ENCODE assay signal across 1 cellular context in genomic region chr10:112675560-112676083, GRCh38.
TF ChIP-seq lines count a peak whose summit lies in the region.

No MANE protein-coding gene starts in this region.

TF ChIP-seq in K562, 482 proteins besides CTCF, POLR2A, EP300 and RAD21 (continues in another document):
- peak; percentile 49 for TF ChIP-seq RBM25 (IDR thresholded peaks at IDR 0.05; ENCODE audit: low read depth, low read length, severe bottlenecking)
- peak; percentile 39; the same call in 1 of the 2 replicates for TF ChIP-seq SOX6 (IDR thresholded peaks at IDR 0.05)
- no peak for TF ChIP-seq GABPB2 (CRISPR knock-in tag; conservative IDR thresholded peaks at IDR 0.05)
- TF ChIP-seq, protein P1, sequence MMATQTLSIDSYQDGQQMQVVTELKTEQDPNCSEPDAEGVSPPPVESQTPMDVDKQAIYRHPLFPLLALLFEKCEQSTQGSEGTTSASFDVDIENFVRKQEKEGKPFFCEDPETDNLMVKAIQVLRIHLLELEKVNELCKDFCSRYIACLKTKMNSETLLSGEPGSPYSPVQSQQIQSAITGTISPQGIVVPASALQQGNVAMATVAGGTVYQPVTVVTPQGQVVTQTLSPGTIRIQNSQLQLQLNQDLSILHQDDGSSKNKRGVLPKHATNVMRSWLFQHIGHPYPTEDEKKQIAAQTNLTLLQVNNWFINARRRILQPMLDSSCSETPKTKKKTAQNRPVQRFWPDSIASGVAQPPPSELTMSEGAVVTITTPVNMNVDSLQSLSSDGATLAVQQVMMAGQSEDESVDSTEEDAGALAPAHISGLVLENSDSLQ (IDR thresholded peaks at IDR 0.05) = no peak
- no peak for TF ChIP-seq ATF1 (CRISPR knock-in tag; IDR thresholded peaks at IDR 0.05)
- TF ChIP-seq ATF1 (tag; IDR thresholded peaks at IDR 0.05) = no peak
- no peak for TF ChIP-seq SMAD1 (IDR thresholded peaks at IDR 0.05; ENCODE audit: low read depth, low read length, partially characterized antibody)
- no peak for TF ChIP-seq PHF8 (IDR thresholded peaks at IDR 0.05; ENCODE audit: borderline replicate concordance, low read length)
- no peak for TF ChIP-seq POLR2B (IDR thresholded peaks at IDR 0.05; ENCODE audit: low read depth, partially characterized antibody)
- TF ChIP-seq BCOR (IDR thresholded peaks at IDR 0.05) = 0 out of 2 replicates have a peak, but pooled peaks have one; percentile 30
- peak; percentile 75 for TF ChIP-seq ADNP (tag; IDR thresholded peaks at IDR 0.05)
- TF ChIP-seq KAT8 (IDR thresholded peaks at IDR 0.05; ENCODE audit: low read depth) = no peak
- no peak for TF ChIP-seq ZBTB8A (IDR thresholded peaks at IDR 0.05; ENCODE audit: partially characterized antibody)
- TF ChIP-seq ZBTB12 (CRISPR knock-in tag; IDR thresholded peaks at IDR 0.05) = no peak
- no peak for TF ChIP-seq ZBED1 (IDR thresholded peaks at IDR 0.05)
- no peak for TF ChIP-seq NFYB (IDR thresholded peaks at IDR 0.05; ENCODE audit: extremely low read depth, insufficient read length)
- TF ChIP-seq CREB1 (IDR thresholded peaks at IDR 0.05) = no peak
- TF ChIP-seq CREB1 (CRISPR knock-in tag; IDR thresholded peaks at IDR 0.05) = no peak
- TF ChIP-seq SMARCA4 (IDR thresholded peaks at IDR 0.05) = peak; percentile 35; the same call in 1 of the 2 replicates
- TF ChIP-seq MLX (CRISPR knock-in tag; conservative IDR thresholded peaks at IDR 0.05) = no peak
- TF ChIP-seq TEAD4 (IDR thresholded peaks at IDR 0.05; ENCODE audit: low read length) = peak; percentile 64
- TF ChIP-seq TEAD4 (CRISPR knock-in tag; IDR thresholded peaks at IDR 0.05; ENCODE audit: borderline replicate concordance) = no peak
- TF ChIP-seq NFXL1 (CRISPR knock-in tag; IDR thresholded peaks at IDR 0.05) = no peak
- no peak for TF ChIP-seq ZNF253 (CRISPR knock-in tag; conservative IDR thresholded peaks at IDR 0.05)
- no peak for TF ChIP-seq NR4A1 (CRISPR knock-in tag; IDR thresholded peaks at IDR 0.05)
- no peak for TF ChIP-seq NR4A1 (tag; IDR thresholded peaks at IDR 0.05)
- TF ChIP-seq ESRRB (CRISPR knock-in tag; IDR thresholded peaks at IDR 0.05; ENCODE audit: borderline replicate concordance) = no peak
- TF ChIP-seq RFX7 (CRISPR knock-in tag; IDR thresholded peaks at IDR 0.05) = no peak
- no peak for TF ChIP-seq DPF2 (IDR thresholded peaks at IDR 0.05)
- no peak for TF ChIP-seq SETDB1 (IDR thresholded peaks at IDR 0.05; ENCODE audit: low read length)
- no peak for TF ChIP-seq HOXB6 (CRISPR knock-in tag; IDR thresholded peaks at IDR 0.05; ENCODE audit: borderline replicate concordance)
- TF ChIP-seq, protein P2, sequence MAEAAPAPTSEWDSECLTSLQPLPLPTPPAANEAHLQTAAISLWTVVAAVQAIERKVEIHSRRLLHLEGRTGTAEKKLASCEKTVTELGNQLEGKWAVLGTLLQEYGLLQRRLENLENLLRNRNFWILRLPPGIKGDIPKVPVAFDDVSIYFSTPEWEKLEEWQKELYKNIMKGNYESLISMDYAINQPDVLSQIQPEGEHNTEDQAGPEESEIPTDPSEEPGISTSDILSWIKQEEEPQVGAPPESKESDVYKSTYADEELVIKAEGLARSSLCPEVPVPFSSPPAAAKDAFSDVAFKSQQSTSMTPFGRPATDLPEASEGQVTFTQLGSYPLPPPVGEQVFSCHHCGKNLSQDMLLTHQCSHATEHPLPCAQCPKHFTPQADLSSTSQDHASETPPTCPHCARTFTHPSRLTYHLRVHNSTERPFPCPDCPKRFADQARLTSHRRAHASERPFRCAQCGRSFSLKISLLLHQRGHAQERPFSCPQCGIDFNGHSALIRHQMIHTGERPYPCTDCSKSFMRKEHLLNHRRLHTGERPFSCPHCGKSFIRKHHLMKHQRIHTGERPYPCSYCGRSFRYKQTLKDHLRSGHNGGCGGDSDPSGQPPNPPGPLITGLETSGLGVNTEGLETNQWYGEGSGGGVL (CRISPR knock-in tag; IDR thresholded peaks at IDR 0.05) = no peak
- no peak for TF ChIP-seq SP1 (CRISPR knock-in tag; IDR thresholded peaks at IDR 0.05)
- no peak for TF ChIP-seq ETS2 (tag; IDR thresholded peaks at IDR 0.05; ENCODE audit: borderline replicate concordance, poor library complexity, severe bottlenecking)
- TF ChIP-seq SRF (CRISPR knock-in tag; IDR thresholded peaks at IDR 0.05) = no peak
- TF ChIP-seq HEY1 (CRISPR knock-in tag; IDR thresholded peaks at IDR 0.05; ENCODE audit: borderline replicate concordance) = no peak
- TF ChIP-seq ZNF316 (IDR thresholded peaks at IDR 0.05) = no peak
- TF ChIP-seq CHD7 (IDR thresholded peaks at IDR 0.05; ENCODE audit: low read depth, low read length) = no peak
- no peak for TF ChIP-seq CAMTA2 (CRISPR knock-in tag; conservative IDR thresholded peaks at IDR 0.05)
- TF ChIP-seq CHD2 (IDR thresholded peaks at IDR 0.05; ENCODE audit: low read depth, low read length) = no peak
- no peak for TF ChIP-seq PHF21A (IDR thresholded peaks at IDR 0.05; ENCODE audit: borderline replicate concordance, low read depth)
- peak; percentile 37; the same call in 1 of the 2 replicates for TF ChIP-seq MTA2 (IDR thresholded peaks at IDR 0.05; ENCODE audit: low read depth)
- TF ChIP-seq, protein P3, sequence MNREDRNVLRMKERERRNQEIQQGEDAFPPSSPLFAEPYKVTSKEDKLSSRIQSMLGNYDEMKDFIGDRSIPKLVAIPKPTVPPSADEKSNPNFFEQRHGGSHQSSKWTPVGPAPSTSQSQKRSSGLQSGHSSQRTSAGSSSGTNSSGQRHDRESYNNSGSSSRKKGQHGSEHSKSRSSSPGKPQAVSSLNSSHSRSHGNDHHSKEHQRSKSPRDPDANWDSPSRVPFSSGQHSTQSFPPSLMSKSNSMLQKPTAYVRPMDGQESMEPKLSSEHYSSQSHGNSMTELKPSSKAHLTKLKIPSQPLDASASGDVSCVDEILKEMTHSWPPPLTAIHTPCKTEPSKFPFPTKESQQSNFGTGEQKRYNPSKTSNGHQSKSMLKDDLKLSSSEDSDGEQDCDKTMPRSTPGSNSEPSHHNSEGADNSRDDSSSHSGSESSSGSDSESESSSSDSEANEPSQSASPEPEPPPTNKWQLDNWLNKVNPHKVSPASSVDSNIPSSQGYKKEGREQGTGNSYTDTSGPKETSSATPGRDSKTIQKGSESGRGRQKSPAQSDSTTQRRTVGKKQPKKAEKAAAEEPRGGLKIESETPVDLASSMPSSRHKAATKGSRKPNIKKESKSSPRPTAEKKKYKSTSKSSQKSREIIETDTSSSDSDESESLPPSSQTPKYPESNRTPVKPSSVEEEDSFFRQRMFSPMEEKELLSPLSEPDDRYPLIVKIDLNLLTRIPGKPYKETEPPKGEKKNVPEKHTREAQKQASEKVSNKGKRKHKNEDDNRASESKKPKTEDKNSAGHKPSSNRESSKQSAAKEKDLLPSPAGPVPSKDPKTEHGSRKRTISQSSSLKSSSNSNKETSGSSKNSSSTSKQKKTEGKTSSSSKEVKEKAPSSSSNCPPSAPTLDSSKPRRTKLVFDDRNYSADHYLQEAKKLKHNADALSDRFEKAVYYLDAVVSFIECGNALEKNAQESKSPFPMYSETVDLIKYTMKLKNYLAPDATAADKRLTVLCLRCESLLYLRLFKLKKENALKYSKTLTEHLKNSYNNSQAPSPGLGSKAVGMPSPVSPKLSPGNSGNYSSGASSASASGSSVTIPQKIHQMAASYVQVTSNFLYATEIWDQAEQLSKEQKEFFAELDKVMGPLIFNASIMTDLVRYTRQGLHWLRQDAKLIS (CRISPR knock-in tag; IDR thresholded peaks at IDR 0.05) = no peak
- peak; percentile 61 for TF ChIP-seq TAL1 (IDR thresholded peaks at IDR 0.05)
- peak; percentile 59 for TF ChIP-seq TCF3 (CRISPR knock-in tag; IDR thresholded peaks at IDR 0.05)
- TF ChIP-seq SIRT6 (IDR thresholded peaks at IDR 0.05; ENCODE audit: low read depth, low read length) = no peak
- no peak for TF ChIP-seq ZNF75A (CRISPR knock-in tag; IDR thresholded peaks at IDR 0.05)
- peak; percentile 82 for TF ChIP-seq ESRRA (IDR thresholded peaks at IDR 0.05; ENCODE audit: borderline replicate concordance, low read depth)
- TF ChIP-seq E2F6 (IDR thresholded peaks at IDR 0.05; ENCODE audit: borderline replicate concordance in 1 of 2, extremely low read depth in 1 of 2, insufficient read depth in 1 of 2, insufficient read length in 1 of 2, low read depth in 1 of 2, low read length in 1 of 2, poor library complexity in 1 of 2, severe bottlenecking in 1 of 2) = no peak
- TF ChIP-seq CXXC5 (CRISPR knock-in tag; IDR thresholded peaks at IDR 0.05) = peak; percentile 39; the same call in 1 of the 2 replicates
- no peak for TF ChIP-seq CSDE1 (IDR thresholded peaks at IDR 0.05)
- TF ChIP-seq POLR2G (IDR thresholded peaks at IDR 0.05; ENCODE audit: low read depth, low read length) = no peak
